ENCODE assay signal across 11 cellular contexts in genomic region chr1:36154335-36154734, GRCh38. TPM values are rescaled to one million over a fixed set of nuclear protein-coding genes. Genes with fewer than 3 reads are reported as not detected.
DNase-seq lines count a peak whose midpoint lies in the region; ATAC-seq, FAIRE-seq and TF ChIP-seq lines count a peak whose summit lies in the region.
"Had no signal": no experiment of that assay in that cellular context is flagged by ENCODE, and none has a peak within 500 bp of the region (broad histone marks: within the 10 kb centered on the region; RNA-seq: fewer than 3 reads in every experiment).

No MANE protein-coding gene starts in this region.

- TF ChIP-seq POLR2A in A549 (IDR thresholded peaks at IDR 0.05; ENCODE audit: low read length): no peak
- no peak for TF ChIP-seq POLR2A in K562 (conservative IDR thresholded peaks at IDR 0.05)
- TF ChIP-seq POLR2A in spleen (IDR thresholded peaks at IDR 0.05): no peak

- H3K4me2 ChIP-seq in A549: 0 out of 3 replicates have a peak overlapping the region, but pooled peaks have one; percentile 99
- H3K4me2 ChIP-seq in GM23338: no peak overlapping the region
- H3K4me2 ChIP-seq in K562 (ENCODE audit: insufficient read depth, low read length): no peak overlapping the region; the same call in 1 of the 2 replicates

- TF ChIP-seq RAD21 in A549 (conservative IDR thresholded peaks at IDR 0.05 in 1 of 2, IDR thresholded peaks at IDR 0.05 in 1 of 2): no peak
- no peak for TF ChIP-seq RAD21 in K562 (CRISPR knock-in tag; conservative IDR thresholded peaks at IDR 0.05 in 1 of 2, IDR thresholded peaks at IDR 0.05 in 1 of 2)

- H4K20me1 ChIP-seq in GM23338 (replicated peaks; ENCODE audit: insufficient read depth) (no peaks in the 10 kb centered on the region; the same call in 1 of the 2 replicates), K562 (replicated peaks; ENCODE audit: control insufficient read depth, insufficient read depth, low read length) (0 out of 2 replicates have a peak, but pooled peaks cover 3% of the 10 kb centered on the region)

- peak overlapping the region; percentile 72 for H3K4me3 Mint-ChIP-seq in GM23338
- peak overlapping the region; percentile 87 to 92 (median 90) for H3K4me3 Mint-ChIP-seq in nephron

- H3K36me3 ChIP-seq in GM23338 (ENCODE audit: insufficient read depth) (no peaks in the 10 kb centered on the region), K562 (ENCODE audit: control insufficient read depth, insufficient read depth, low read length) (peaks cover 6% of the 10 kb centered on the region; the same call in 2 of the 3 replicates), spleen (peaks cover 0 to 9% (median 0%) of the 10 kb centered on the region in 6 donors)

- H3K27me3 ChIP-seq in GM23338 (ENCODE audit: insufficient read depth) (peaks cover 57% of the 10 kb centered on the region), K562 (ENCODE audit: control insufficient read depth in 2 of 2, insufficient read depth in 2 of 2, low read length in 2 of 2) (no peaks in the 10 kb centered on the region), spleen (replicated peaks in 1 of 7) (no peaks in the 10 kb centered on the region)

- ATAC-seq in A549 (no peak), GM23338 (no peak), K562 (no peak)

- H3K9me3 ChIP-seq in A549 (no peaks in the 10 kb centered on the region), K562 (replicated peaks; ENCODE audit: control insufficient read depth, insufficient read depth, low read depth, low read length) (no peaks in the 10 kb centered on the region), spleen (no peaks in the 10 kb centered on the region)

- no peaks in the 10 kb centered on the region; the same call in 2 of the 3 replicates for H3K9me3 Mint-ChIP-seq in GM23338
- H3K9me3 Mint-ChIP-seq in nephron: no peaks in the 10 kb centered on the region

- peaks cover 4% of the 10 kb centered on the region for H3K9me1 ChIP-seq in K562 (ENCODE audit: control insufficient read depth, insufficient read depth, low read length)

- no peak for TF ChIP-seq CTCF in A549 (IDR thresholded peaks at IDR 0.05)
- TF ChIP-seq CTCF in GM23338 (conservative IDR thresholded peaks at IDR 0.05; ENCODE audit: low read depth in 2 of 2): no peak
- no peak for TF ChIP-seq CTCF in K562 (IDR thresholded peaks at IDR 0.05 in 2 of 3, conservative IDR thresholded peaks at IDR 0.05 in 1 of 3; ENCODE audit: insufficient read depth in 2 of 3, low read depth in 1 of 3, low read length in 3 of 3)
- no peak for TF ChIP-seq CTCF in nephron (IDR thresholded peaks at IDR 0.05; ENCODE audit: unreplicated experiment in 3 of 3)
- no peak for TF ChIP-seq CTCF in spleen (IDR thresholded peaks at IDR 0.05 in 8 of 11, conservative IDR thresholded peaks at IDR 0.05 in 3 of 11)

- H3K27me3 Mint-ChIP-seq in GM23338 (ENCODE audit: insufficient read depth, low read depth, poor library complexity) (peaks cover 47% of the 10 kb centered on the region), nephron (ENCODE audit: low read depth) (peaks cover 3% of the 10 kb centered on the region)

- H3K27ac Mint-ChIP-seq in GM23338 (no peak overlapping the region), nephron (peak overlapping the region; percentile 97 to 98 (median 97))

- no peak overlapping the region for H2AFZ ChIP-seq in GM23338
- H2AFZ ChIP-seq in K562 (ENCODE audit: low read depth, low read length): peak overlapping the region; percentile 25

- POLR2A ChIA-PET in A549 (lab: Yijun Ruan, JAX): no interaction called here
- POLR2A ChIA-PET in K562 (lab: Yijun Ruan, JAX): interaction anchor here (0.6 to 2.4 kb wide), 13 partner anchors 9 to 233 kb away, joined by 3 to 14 read pairs (median 3); no protein-coding TSS in a partner anchor

- 96% methylated on average over 6 of the region's 6 CpGs for WGBS in A549 (ENCODE audit: missing lambda C conversion rate)
- 41% methylated on average over 6 of the region's 6 CpGs for WGBS in K562 (ENCODE audit: insufficient coverage, low coverage, missing lambda C conversion rate)
- WGBS in spleen, 5 donors: 92 to 95% (median 93%) methylated on average over 6 of the region's 6 CpGs

- intact Hi-C loops in K562 (cut with micrococcal nuclease) (no loop called here), spleen (cut with DNase I; ENCODE audit: low total_unique reads) (loop anchor here (5.0 to 10.0 kb wide), 3 partner anchors 33 to 130 kb away; partner anchors contain the start of gene THRAP3)

- H3K4me1 Mint-ChIP-seq in GM23338: peaks cover 48% of the 10 kb centered on the region
- peaks cover 68% of the 10 kb centered on the region for H3K4me1 Mint-ChIP-seq in nephron

- in situ Hi-C loops in K562 (cut with MboI): loop anchor here (5.0 kb wide), 1 partner anchor 133 kb away; no protein-coding TSS in a partner anchor

- TF ChIP-seq EP300 in A549 (IDR thresholded peaks at IDR 0.05): no peak
- no peak for TF ChIP-seq EP300 in K562 (IDR thresholded peaks at IDR 0.05; ENCODE audit: low read length)

- no peaks in the 10 kb centered on the region for H3F3A ChIP-seq in GM23338 (replicated peaks; ENCODE audit: low read depth)

- H3K9ac ChIP-seq in K562 (ENCODE audit: insufficient read depth in 1 of 2, low read depth in 2 of 2, low read length in 2 of 2): peak overlapping the region in 1 of 2 experiments; percentile 46; a peak in 1 of 4 replicates

- no peaks in the 10 kb centered on the region for H3K9me2 ChIP-seq in GM23338 (ENCODE audit: insufficient read depth)

- DNase-seq in A549 (ENCODE audit: low read depth in 1 of 2, low spot score in 1 of 2): no peak
- no peak for DNase-seq in GM23338 (ENCODE audit: low spot score)
- peak in 1 of 4 experiments; percentile 51 for DNase-seq in K562 (ENCODE audit: extremely low read depth in 1 of 4, low spot score in 3 of 4)
- DNase-seq in NCI-H524 (lab: John Stamatoyannopoulos, UW): no peak
- no peak for DNase-seq in RCC 7860 (ENCODE audit: low spot score)
- no peak for DNase-seq in NK-92 (lab: John Stamatoyannopoulos, UW; ENCODE audit: unreplicated experiment)
- DNase-seq in spleen: no peak
- DNase-seq: activated effector memory CD4-positive, alpha-beta T cell treated with Interleukin-2 at 50 U/mL for 16 hours; NCI-H774; stimulated activated CD4-positive, alpha-beta T cell treated with anti-CD3 and anti-CD28 coated beads, Interleukin-4, amount 100 ng/mL, for 1 hour had no signal

- H3K79me2 ChIP-seq in GM23338 (replicated peaks; ENCODE audit: insufficient read depth): peaks cover 14% of the 10 kb centered on the region
- H3K79me2 ChIP-seq in K562 (ENCODE audit: control insufficient read depth, insufficient read depth, low read length): peaks cover 37% of the 10 kb centered on the region

- H3K27ac ChIP-seq in A549: peak overlapping the region; percentile 98 to 99; a peak in 5 of 6 replicates
- H3K27ac ChIP-seq in GM23338 (ENCODE audit: low read depth): no peak overlapping the region
- no peak overlapping the region for H3K27ac ChIP-seq in K562 (ENCODE audit: extremely low read depth, low read depth, low read length)
- H3K27ac ChIP-seq in spleen: peak overlapping the region in 3 of 8 donors; percentile 99 to 100 (median 100)

- H3K4me1 ChIP-seq in A549: peaks cover 51% of the 10 kb centered on the region
- peaks cover 41% of the 10 kb centered on the region for H3K4me1 ChIP-seq in GM23338 (ENCODE audit: insufficient read depth)
- H3K4me1 ChIP-seq in K562 (replicated peaks in 1 of 2; ENCODE audit: control insufficient read depth in 2 of 2, insufficient read depth in 2 of 2, low read length in 2 of 2): peaks cover 52 to 64% of the 10 kb centered on the region in 2 experiments
- peaks cover 54 to 85% (median 74%) of the 10 kb centered on the region in 6 donors for H3K4me1 ChIP-seq in spleen

- CTCF ChIA-PET in A549 (lab: Yijun Ruan, JAX): interaction anchor here (0.8 to 2.2 kb wide), 8 partner anchors 10 to 188 kb away, joined by 3 to 7 read pairs (median 4); no protein-coding TSS in a partner anchor
- CTCF ChIA-PET in K562 (lab: Yijun Ruan, JAX; ENCODE audit: low intra/inter-chr PET ratio): no interaction called here

- no TSS peak for BruUV-seq in K562 (replicated peaks; lab: Mats Ljungman, UMichigan)

- no peak for FAIRE-seq in A549 (lab: Jason Lieb, UNC)
- no peak for FAIRE-seq in K562 (lab: Jason Lieb, UNC)
- FAIRE-seq in RCC 7860 (lab: Jason Lieb, UNC): no peak

- H3K36me3 Mint-ChIP-seq in GM23338 (ENCODE audit: low read depth) (peaks cover 8% of the 10 kb centered on the region), nephron (ENCODE audit: low read depth) (peaks cover 6% of the 10 kb centered on the region)

- no peak overlapping the region for H3K4me3 ChIP-seq in A549
- H3K4me3 ChIP-seq in GM23338: no peak overlapping the region
- no peak overlapping the region for H3K4me3 ChIP-seq in K562
- no peak overlapping the region for H3K4me3 ChIP-seq in spleen

RNA-seq across cellular contexts. Expression of gene MAP7D1, which starts 1.6 kb away (rescaled TPM):
- polyA plus RNA-seq in A549 (2011; rRNA removed): 15.4 and 16.4 TPM in 2 replicates
- 65.2 and 90.0 TPM in 2 replicates for polyA plus RNA-seq in A549 (2012; cell fraction: cytosol; rRNA removed)
- polyA plus RNA-seq in A549 (2012; cell fraction: nucleus; rRNA removed): 113 and 167 TPM in 2 replicates
- 74.9 to 79.0 TPM (median 75.0 TPM) in 3 replicates for polyA plus RNA-seq in A549 (2017; fragmentation: RNase III; extraction: RNeasy Plus Mini Kit Qiagen cat#74134 plus additional on column Dnase treatment)
- 15.5 and 28.3 TPM in 2 replicates for polyA minus RNA-seq in A549 (2011; rRNA and poly(A)+ RNA removed)
- 37.4 and 59.8 TPM in 2 replicates for total RNA-seq in GM23338 (2014; rRNA removed; shearing (Covaris generic))
- polyA plus RNA-seq in GM23338 (2016; fragmentation: Nextera tagmentation; extraction: Ambion mirVana): 13.8 and 14.7 TPM in 2 replicates
- 28.8 and 80.6 TPM in 2 replicates for total RNA-seq in K562 (2011; cell fraction: chromatin; rRNA removed; ENCODE audit: low replicate concordance)
- total RNA-seq in K562 (2011; cell fraction: nucleolus; rRNA removed): 47.5 and 62.2 TPM in 2 replicates
- total RNA-seq in K562 (2011; cell fraction: nucleoplasm; rRNA removed): 37.8 and 52.2 TPM in 2 replicates
- 72.8 and 74.4 TPM in 2 replicates for total RNA-seq in K562 (2014; rRNA removed)
- total RNA-seq in K562 (2014; rRNA removed; fragmentation: Illumina TruSeq; extraction: Trizol): 17.4 and 20.8 TPM in 2 replicates
- 34.5 and 37.8 TPM in 2 replicates for total RNA-seq in K562 (2015; rRNA removed; fragmentation: Illumina TruSeq; extraction: Trizol)
- 101 and 108 TPM in 2 replicates for total RNA-seq in K562 (2021)
- polyA plus RNA-seq in K562 (2011; rRNA removed): 17.2 and 18.4 TPM in 2 replicates
- 14.6 and 28.7 TPM in 2 replicates for polyA plus RNA-seq in K562 (2011; cell fraction: cytosol; rRNA removed)
- polyA plus RNA-seq in K562 (2011; cell fraction: nucleus; rRNA removed): 34.1 and 46.2 TPM in 2 replicates
- polyA plus RNA-seq in K562 (2012): 51.5 and 56.5 TPM in 2 replicates
- 49.2 and 53.7 TPM in 2 replicates for polyA plus RNA-seq in K562 (2014; fragmentation: Illumina TruSeq; extraction: Trizol)
- 1 to 10 TPM; 3.6 to 4.4 TPM for polyA plus RNA-seq in K562 (2014; fragmentation: Nextera tagmentation; extraction: Ambion mirVana)
- polyA plus RNA-seq in K562 (2014; rRNA removed): 53.8 and 54.7 TPM in 2 replicates
- polyA minus RNA-seq in K562 (2011; rRNA and poly(A)+ RNA removed): 8.2 and 9.2 TPM in 2 replicates
- 31.8 and 55.1 TPM in 2 replicates for polyA minus RNA-seq in K562 (2011; cell fraction: cytosol; rRNA and poly(A)+ RNA removed)
- 13.1 and 14.8 TPM in 2 replicates for polyA minus RNA-seq in K562 (2011; cell fraction: nucleus; rRNA and poly(A)+ RNA removed)
- 100 to 1,000 TPM in 3 of 7 donors, 10 to 100 TPM in 4; 72.6 to 116 (median 96.9) TPM for total RNA-seq in spleen
- 10 to 100 TPM; 30.4 to 62.7 (median 38.0) TPM for polyA plus RNA-seq in spleen

RNA-seq across cellular contexts. Expression of gene TRAPPC3, which starts 5.0 kb away (rescaled TPM):
- 62.2 and 67.0 TPM in 2 replicates for polyA plus RNA-seq in A549 (2011; rRNA removed)
- 69.5 and 75.1 TPM in 2 replicates for polyA plus RNA-seq in A549 (2012; cell fraction: cytosol; rRNA removed)
- 27.5 and 54.4 TPM in 2 replicates for polyA plus RNA-seq in A549 (2012; cell fraction: nucleus; rRNA removed)
- polyA plus RNA-seq in A549 (2017; fragmentation: RNase III; extraction: RNeasy Plus Mini Kit Qiagen cat#74134 plus additional on column Dnase treatment): 103 to 109 TPM (median 105 TPM) in 3 replicates
- 16.7 and 17.4 TPM in 2 replicates for polyA minus RNA-seq in A549 (2011; rRNA and poly(A)+ RNA removed)
- total RNA-seq in GM23338 (2014; rRNA removed; shearing (Covaris generic)): 55.8 and 55.9 TPM in 2 replicates
- 45.2 and 45.6 TPM in 2 replicates for polyA plus RNA-seq in GM23338 (2016; fragmentation: Nextera tagmentation; extraction: Ambion mirVana)
- 60.6 and 88.2 TPM in 2 replicates for total RNA-seq in K562 (2011; cell fraction: chromatin; rRNA removed; ENCODE audit: low replicate concordance)
- 67.4 and 71.0 TPM in 2 replicates for total RNA-seq in K562 (2011; cell fraction: nucleolus; rRNA removed)
- 76.7 and 96.0 TPM in 2 replicates for total RNA-seq in K562 (2011; cell fraction: nucleoplasm; rRNA removed)
- 132 and 141 TPM in 2 replicates for total RNA-seq in K562 (2014; rRNA removed)
- total RNA-seq in K562 (2014; rRNA removed; fragmentation: Illumina TruSeq; extraction: Trizol): 109 and 114 TPM in 2 replicates
- total RNA-seq in K562 (2015; rRNA removed; fragmentation: Illumina TruSeq; extraction: Trizol): 112 and 115 TPM in 2 replicates
- 83.4 and 90.9 TPM in 2 replicates for total RNA-seq in K562 (2021)
- polyA plus RNA-seq in K562 (2011; rRNA removed): 128 and 141 TPM in 2 replicates
- 75.6 and 128 TPM in 2 replicates for polyA plus RNA-seq in K562 (2011; cell fraction: cytosol; rRNA removed)
- 80.4 and 107 TPM in 2 replicates for polyA plus RNA-seq in K562 (2011; cell fraction: nucleus; rRNA removed)
- polyA plus RNA-seq in K562 (2012): 109 and 110 TPM in 2 replicates
- 127 and 140 TPM in 2 replicates for polyA plus RNA-seq in K562 (2014; fragmentation: Illumina TruSeq; extraction: Trizol)
- polyA plus RNA-seq in K562 (2014; fragmentation: Nextera tagmentation; extraction: Ambion mirVana): 10 to 100 TPM; 20.6 to 41.8 TPM
- 119 and 142 TPM in 2 replicates for polyA plus RNA-seq in K562 (2014; rRNA removed)
- polyA minus RNA-seq in K562 (2011; rRNA and poly(A)+ RNA removed): 47.8 and 54.0 TPM in 2 replicates
- polyA minus RNA-seq in K562 (2011; cell fraction: cytosol; rRNA and poly(A)+ RNA removed): 29.4 and 32.5 TPM in 2 replicates
- polyA minus RNA-seq in K562 (2011; cell fraction: nucleus; rRNA and poly(A)+ RNA removed): 18.6 and 31.1 TPM in 2 replicates
- total RNA-seq in spleen: 10 to 100 TPM; 46.7 to 98.1 (median 56.4) TPM
- polyA plus RNA-seq in spleen: 10 to 100 TPM; 42.9 to 70.1 (median 60.2) TPM

RNA-seq across cellular contexts. Expression of gene COL8A2, which starts 29.3 kb away (rescaled TPM):
- 0.05 and 0.12 TPM in 2 replicates for polyA plus RNA-seq in A549 (2011; rRNA removed)
- 0.05 and 0.09 TPM in 2 replicates for polyA plus RNA-seq in A549 (2012; cell fraction: cytosol; rRNA removed)
- polyA plus RNA-seq in A549 (2012; cell fraction: nucleus; rRNA removed): 0.11 and 0.13 TPM in 2 replicates
- 0.07 to 0.16 TPM (median 0.12 TPM) in 3 replicates for polyA plus RNA-seq in A549 (2017; fragmentation: RNase III; extraction: RNeasy Plus Mini Kit Qiagen cat#74134 plus additional on column Dnase treatment)
- 0.08 and 0.10 TPM in 2 replicates for polyA minus RNA-seq in A549 (2011; rRNA and poly(A)+ RNA removed)
- 4.9 and 5.0 TPM in 2 replicates for total RNA-seq in GM23338 (2014; rRNA removed; shearing (Covaris generic))
- polyA plus RNA-seq in GM23338 (2016; fragmentation: Nextera tagmentation; extraction: Ambion mirVana): 0.77 and 0.95 TPM in 2 replicates
- 0.07 and 0.11 TPM in 2 replicates for total RNA-seq in K562 (2011; cell fraction: chromatin; rRNA removed; ENCODE audit: low replicate concordance)
- 0.13 and 0.17 TPM in 2 replicates for total RNA-seq in K562 (2011; cell fraction: nucleolus; rRNA removed)
- total RNA-seq in K562 (2011; cell fraction: nucleoplasm; rRNA removed): 0.07 TPM in 1 of 2 replicates, not detected in the other
- 0.14 TPM in 1 of 2 replicates, not detected in the other for total RNA-seq in K562 (2014; rRNA removed)
- 0.03 TPM in 1 of 2 replicates, not detected in the other for total RNA-seq in K562 (2014; rRNA removed; fragmentation: Illumina TruSeq; extraction: Trizol)
- total RNA-seq in K562 (2015; rRNA removed; fragmentation: Illumina TruSeq; extraction: Trizol): not detected in 2 replicates
- 0.04 and 0.09 TPM in 2 replicates for total RNA-seq in K562 (2021)
- polyA plus RNA-seq in K562 (2011; rRNA removed): 0.04 TPM in 2 replicates
- 0.09 TPM in 1 of 2 replicates, not detected in the other for polyA plus RNA-seq in K562 (2011; cell fraction: cytosol; rRNA removed)
- polyA plus RNA-seq in K562 (2011; cell fraction: nucleus; rRNA removed): 0.11 TPM in 1 of 2 replicates, not detected in the other
- 0.01 and 0.07 TPM in 2 replicates for polyA plus RNA-seq in K562 (2012)
- polyA plus RNA-seq in K562 (2014; fragmentation: Illumina TruSeq; extraction: Trizol): 0.07 TPM in 1 of 2 replicates, not detected in the other
- polyA plus RNA-seq in K562 (2014; fragmentation: Nextera tagmentation; extraction: Ambion mirVana): not detected
- 0.03 TPM in 1 of 2 replicates, not detected in the other for polyA plus RNA-seq in K562 (2014; rRNA removed)
- not detected in 2 replicates for polyA minus RNA-seq in K562 (2011; rRNA and poly(A)+ RNA removed)
- polyA minus RNA-seq in K562 (2011; cell fraction: cytosol; rRNA and poly(A)+ RNA removed): not detected in 2 replicates
- 0.13 TPM in 1 of 2 replicates, not detected in the other for polyA minus RNA-seq in K562 (2011; cell fraction: nucleus; rRNA and poly(A)+ RNA removed)
- 10 to 100 TPM in 4 of 7 donors, 1 to 10 TPM in 3; 7.0 to 32.0 (median 10.3) TPM for total RNA-seq in spleen
- polyA plus RNA-seq in spleen: 1 to 10 TPM; 2.1 to 5.9 (median 4.3) TPM

Comparison
In these comparisons a context has a peak if more than half of its experiments do, and no peak if none do; other contexts are left out.
1. H3K27ac ChIP-seq: peak in A549 (2 of 2); none in GM23338 (single experiment) and K562 (single experiment).
2. Of the 35 proteins assayed by ChIP-seq in both K562 and A549: peak only in K562: BHLHE40 and KDM1A; only in A549: none; in both: none; in neither: 33.